Comparison of ENCODE assay signal across 11 cellular contexts in genomic region chr14:25121342-25122129, GRCh38.
DNase-seq lines count a peak whose midpoint lies in the region; ATAC-seq and TF ChIP-seq lines count a peak whose summit lies in the region.
"Had no signal": no experiment of that assay in that cellular context is flagged by ENCODE, and none has a peak within 500 bp of the region (broad histone marks: within the 10 kb centered on the region; RNA-seq: fewer than 3 reads in every experiment).

No MANE protein-coding gene starts in this region.

- no peaks in the 10 kb centered on the region for H3K9me3 ChIP-seq in right cardiac atrium (ENCODE audit: control insufficient read depth, low read length)

- H3K4me3 ChIP-seq in astrocyte of the spinal cord (ENCODE audit: low read depth, low read length): no peak overlapping the region
- H3K4me3 ChIP-seq in right cardiac atrium (ENCODE audit: low read length): no peak overlapping the region

- DNase-seq in A172 (ENCODE audit: low spot score) (peak; percentile 44), HT1080 (ENCODE audit: low read depth) (peak; percentile 85), astrocyte of the spinal cord (ENCODE audit: low read depth, low spot score) (peak; percentile 63), right cardiac atrium (peak in 1 of 3 donors; percentile 50), DMS79 treated with DMSO at 0.1 percent for 48 hours (lab: John Stamatoyannopoulos, UW) (no peak)
- DNase-seq in stimulated activated CD4-positive, alpha-beta T cell treated with anti-CD3 and anti-CD28 coated beads, Interleukin-4, amount 100 ng/mL, for 4 hours: no peak
- DNase-seq: NCI-H2029 treated with DMSO at 0.1 percent for 48 hours; stimulated activated CD4-positive, alpha-beta T cell treated with anti-CD3 and anti-CD28 coated beads, Interleukin-4, amount 100 ng/mL, for 24 hours had no signal

- intact Hi-C loops in right cardiac atrium (cut with DNase I): no loop called here

- TF ChIP-seq CTCF in astrocyte of the spinal cord (IDR thresholded peaks at IDR 0.05; ENCODE audit: low read depth, low read length): no peak

- peaks cover 6% of the 10 kb centered on the region for H3K4me1 ChIP-seq in right cardiac atrium (ENCODE audit: control insufficient read depth, insufficient read depth, low read length)

- 61% methylated on average over 3 of the region's 3 CpGs for WGBS in right cardiac atrium

- in situ Hi-C loops in astrocyte of the spinal cord (cut with HindIII; ENCODE audit: low sequenced_read_pairs): no loop called here

- ATAC-seq in right cardiac atrium: peak; percentile 67 to 76
- ATAC-seq in HG02852 (IDR thresholded peaks at IDR 0.05; ENCODE audit: unreplicated experiment): no peak
- no peak for ATAC-seq in HG02588 (IDR thresholded peaks at IDR 0.05; ENCODE audit: unreplicated experiment)
- ATAC-seq: activated T-helper 17 cell treated with anti-CD3 and anti-CD28 coated beads, Interleukin-2, amount 50 U/mL, for 72 hours had no signal

- H3K27me3 ChIP-seq in right cardiac atrium (ENCODE audit: control insufficient read depth, insufficient read depth): no peaks in the 10 kb centered on the region

- H3K27ac ChIP-seq in right cardiac atrium (ENCODE audit: low read length): peak overlapping the region; percentile 54

Comparison
In these comparisons a context has a peak if more than half of its experiments do, and no peak if none do; other contexts are left out.
1. DNase-seq: peak in A172 (single experiment), HT1080 (single experiment) and astrocyte of the spinal cord (single experiment); none in stimulated activated CD4-positive, alpha-beta T cell treated with anti-CD3 and anti-CD28 coated beads, Interleukin-4, amount 100 ng/mL, for 4 hours (0 of 2) and DMS79 treated with DMSO at 0.1 percent for 48 hours (single experiment).
2. ATAC-seq: peak in right cardiac atrium (2 of 2); none in HG02852 (single experiment) and HG02588 (single experiment).